Comparison of ENCODE assay signal across 1 cellular context in the genomic region with DNA sequence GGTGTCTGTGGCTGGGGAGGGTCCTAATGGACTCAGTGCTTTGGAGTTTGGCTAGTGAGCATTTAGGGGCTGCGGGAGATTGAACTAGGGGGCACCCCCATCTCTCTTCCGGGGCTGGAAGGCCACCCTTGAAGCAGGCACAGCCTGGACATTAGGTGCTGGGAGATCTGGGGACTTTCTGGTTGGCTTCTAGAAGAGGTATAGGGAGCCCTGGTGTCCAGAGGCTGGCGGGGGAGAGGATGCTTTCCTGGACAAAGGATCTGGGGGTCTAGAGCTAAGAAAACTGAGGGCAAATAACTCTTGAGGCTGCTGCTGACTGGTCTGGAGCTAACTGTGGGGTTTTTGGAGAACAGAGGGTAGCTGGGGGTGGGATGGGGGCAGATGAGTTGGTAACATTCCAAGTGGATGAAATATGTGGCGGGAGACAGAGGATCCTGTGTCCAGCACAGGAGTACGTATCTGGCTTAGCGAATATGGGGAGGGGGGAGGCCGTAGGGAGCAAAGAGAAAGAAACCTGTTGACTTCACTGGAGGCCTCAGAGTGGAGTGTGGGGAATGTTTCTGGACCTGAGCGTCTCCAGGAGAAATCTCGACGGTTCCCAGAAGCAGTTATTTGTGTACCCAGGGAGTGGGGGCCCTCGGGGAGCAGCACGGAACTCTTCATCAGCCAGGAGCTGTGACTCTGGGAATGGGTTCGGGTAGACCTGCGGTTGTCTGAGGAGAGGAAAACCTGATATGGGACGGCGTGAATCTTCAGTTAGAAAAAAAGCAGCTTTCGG.
TF ChIP-seq lines count a peak whose summit lies in the region.

No MANE protein-coding gene starts in this region.

TF ChIP-seq in HEK293, 187 proteins besides CTCF, POLR2A, EP300 and RAD21 (continued from another document and continues in another):
- TF ChIP-seq, protein P1, sequence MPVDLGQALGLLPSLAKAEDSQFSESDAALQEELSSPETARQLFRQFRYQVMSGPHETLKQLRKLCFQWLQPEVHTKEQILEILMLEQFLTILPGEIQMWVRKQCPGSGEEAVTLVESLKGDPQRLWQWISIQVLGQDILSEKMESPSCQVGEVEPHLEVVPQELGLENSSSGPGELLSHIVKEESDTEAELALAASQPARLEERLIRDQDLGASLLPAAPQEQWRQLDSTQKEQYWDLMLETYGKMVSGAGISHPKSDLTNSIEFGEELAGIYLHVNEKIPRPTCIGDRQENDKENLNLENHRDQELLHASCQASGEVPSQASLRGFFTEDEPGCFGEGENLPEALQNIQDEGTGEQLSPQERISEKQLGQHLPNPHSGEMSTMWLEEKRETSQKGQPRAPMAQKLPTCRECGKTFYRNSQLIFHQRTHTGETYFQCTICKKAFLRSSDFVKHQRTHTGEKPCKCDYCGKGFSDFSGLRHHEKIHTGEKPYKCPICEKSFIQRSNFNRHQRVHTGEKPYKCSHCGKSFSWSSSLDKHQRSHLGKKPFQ (tag by site-specific recombination; IDR thresholded peaks at IDR 0.05), result no peak
- TF ChIP-seq ZNF133 (tag by site-specific recombination; IDR thresholded peaks at IDR 0.05) (no peak), BCL11B (tag by site-specific recombination; IDR thresholded peaks at IDR 0.05; ENCODE audit: low read depth) (no peak), ZNF19 (tag by site-specific recombination; IDR thresholded peaks at IDR 0.05; ENCODE audit: low read depth) (no peak), ZNF560 (tag by site-specific recombination; IDR thresholded peaks at IDR 0.05; ENCODE audit: borderline replicate concordance) (no peak), HOXD13 (CRISPR knock-in tag; IDR thresholded peaks at IDR 0.05; ENCODE audit: borderline replicate concordance) (0 out of 2 replicates have a peak, but pooled peaks have one; percentile 52), ZNF202 (tag by site-specific recombination; IDR thresholded peaks at IDR 0.05; ENCODE audit: borderline replicate concordance) (no peak), ZNF473 (tag by site-specific recombination; IDR thresholded peaks at IDR 0.05) (no peak), ZNF2 (tag by site-specific recombination; IDR thresholded peaks at IDR 0.05) (no peak), IKZF3 (tag by site-specific recombination; IDR thresholded peaks at IDR 0.05) (0 out of 2 replicates have a peak, but pooled peaks have one; percentile 8), ZNF175 (tag by site-specific recombination; IDR thresholded peaks at IDR 0.05) (no peak), ZNF610 (tag by site-specific recombination; IDR thresholded peaks at IDR 0.05; ENCODE audit: borderline replicate concordance) (no peak), ZNF530 (tag by site-specific recombination; IDR thresholded peaks at IDR 0.05; ENCODE audit: low read depth) (no peak), MYNN (tag by site-specific recombination; IDR thresholded peaks at IDR 0.05; ENCODE audit: borderline replicate concordance) (no peak), ZNF146 (tag by site-specific recombination; IDR thresholded peaks at IDR 0.05) (no peak), SCRT1 (tag by site-specific recombination; IDR thresholded peaks at IDR 0.05; ENCODE audit: borderline replicate concordance) (peak; percentile 89), ZNF600 (tag by site-specific recombination; IDR thresholded peaks at IDR 0.05) (0 out of 2 replicates have a peak, but pooled peaks have one; percentile 11), SCRT2 (tag by site-specific recombination; IDR thresholded peaks at IDR 0.05) (peak; percentile 97), ZNF555 (tag by site-specific recombination; conservative IDR thresholded peaks at IDR 0.05) (no peak), ZNF548 (tag by site-specific recombination; IDR thresholded peaks at IDR 0.05) (no peak), GLIS2 (tag by site-specific recombination; IDR thresholded peaks at IDR 0.05) (peak; percentile 30; the same call in 1 of the 2 replicates), ZNF138 (tag by site-specific recombination; IDR thresholded peaks at IDR 0.05; ENCODE audit: borderline replicate concordance) (no peak), ZNF16 (tag by site-specific recombination; IDR thresholded peaks at IDR 0.05; ENCODE audit: low read depth) (no peak), ZNF311 (tag by site-specific recombination; IDR thresholded peaks at IDR 0.05; ENCODE audit: borderline replicate concordance) (no peak), ZNF501 (tag by site-specific recombination; IDR thresholded peaks at IDR 0.05) (0 out of 2 replicates have a peak, but pooled peaks have one; percentile 19), ZBTB17 (tag by site-specific recombination; IDR thresholded peaks at IDR 0.05) (peak; percentile 21; the same call in 1 of the 2 replicates), ZNF561 (tag by site-specific recombination; IDR thresholded peaks at IDR 0.05; ENCODE audit: borderline replicate concordance) (peak; percentile 26; the same call in 1 of the 2 replicates), HOXA7 (CRISPR knock-in tag; IDR thresholded peaks at IDR 0.05; ENCODE audit: borderline replicate concordance) (no peak)
- TF ChIP-seq, protein P2, sequence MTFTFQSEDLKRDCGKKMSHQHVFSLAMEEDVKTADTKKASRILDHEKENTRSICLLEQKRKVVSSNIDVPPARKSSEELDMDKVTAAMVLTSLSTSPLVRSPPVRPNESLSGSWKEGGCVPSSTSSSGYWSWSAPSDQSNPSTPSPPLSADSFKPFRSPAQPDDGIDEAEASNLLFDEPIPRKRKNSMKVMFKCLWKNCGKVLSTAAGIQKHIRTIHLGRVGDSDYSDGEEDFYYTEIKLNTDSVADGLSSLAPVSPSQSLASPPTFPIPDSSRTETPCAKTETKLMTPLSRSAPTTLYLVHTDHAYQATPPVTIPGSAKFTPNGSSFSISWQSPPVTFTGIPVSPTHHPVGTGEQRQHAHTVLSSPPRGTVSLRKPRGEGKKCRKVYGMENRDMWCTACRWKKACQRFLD (tag by site-specific recombination; IDR thresholded peaks at IDR 0.05), result no peak
- TF ChIP-seq, protein P3, sequence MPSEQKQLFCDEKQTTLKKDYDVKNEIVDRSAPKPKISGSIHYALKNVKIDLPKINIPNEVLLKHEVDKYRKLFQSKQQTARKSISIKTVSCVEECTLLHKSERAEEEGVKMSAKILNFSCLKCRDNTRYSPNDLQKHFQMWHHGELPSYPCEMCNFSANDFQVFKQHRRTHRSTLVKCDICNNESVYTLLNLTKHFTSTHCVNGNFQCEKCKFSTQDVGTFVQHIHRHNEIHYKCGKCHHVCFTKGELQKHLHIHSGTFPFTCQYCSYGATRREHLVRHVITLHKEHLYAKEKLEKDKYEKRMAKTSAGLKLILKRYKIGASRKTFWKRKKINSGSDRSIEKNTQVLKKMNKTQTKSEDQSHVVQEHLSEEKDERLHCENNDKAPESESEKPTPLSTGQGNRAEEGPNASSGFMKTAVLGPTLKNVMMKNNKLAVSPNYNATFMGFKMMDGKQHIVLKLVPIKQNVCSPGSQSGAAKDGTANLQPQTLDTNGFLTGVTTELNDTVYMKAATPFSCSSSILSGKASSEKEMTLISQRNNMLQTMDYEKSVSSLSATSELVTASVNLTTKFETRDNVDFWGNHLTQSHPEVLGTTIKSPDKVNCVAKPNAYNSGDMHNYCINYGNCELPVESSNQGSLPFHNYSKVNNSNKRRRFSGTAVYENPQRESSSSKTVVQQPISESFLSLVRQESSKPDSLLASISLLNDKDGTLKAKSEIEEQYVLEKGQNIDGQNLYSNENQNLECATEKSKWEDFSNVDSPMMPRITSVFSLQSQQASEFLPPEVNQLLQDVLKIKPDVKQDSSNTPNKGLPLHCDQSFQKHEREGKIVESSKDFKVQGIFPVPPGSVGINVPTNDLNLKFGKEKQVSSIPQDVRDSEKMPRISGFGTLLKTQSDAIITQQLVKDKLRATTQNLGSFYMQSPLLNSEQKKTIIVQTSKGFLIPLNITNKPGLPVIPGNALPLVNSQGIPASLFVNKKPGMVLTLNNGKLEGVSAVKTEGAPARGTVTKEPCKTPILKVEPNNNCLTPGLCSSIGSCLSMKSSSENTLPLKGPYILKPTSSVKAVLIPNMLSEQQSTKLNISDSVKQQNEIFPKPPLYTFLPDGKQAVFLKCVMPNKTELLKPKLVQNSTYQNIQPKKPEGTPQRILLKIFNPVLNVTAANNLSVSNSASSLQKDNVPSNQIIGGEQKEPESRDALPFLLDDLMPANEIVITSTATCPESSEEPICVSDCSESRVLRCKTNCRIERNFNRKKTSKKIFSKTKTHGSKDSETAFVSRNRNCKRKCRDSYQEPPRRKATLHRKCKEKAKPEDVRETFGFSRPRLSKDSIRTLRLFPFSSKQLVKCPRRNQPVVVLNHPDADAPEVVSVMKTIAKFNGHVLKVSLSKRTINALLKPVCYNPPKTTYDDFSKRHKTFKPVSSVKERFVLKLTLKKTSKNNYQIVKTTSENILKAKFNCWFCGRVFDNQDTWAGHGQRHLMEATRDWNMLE (tag by site-specific recombination; conservative IDR thresholded peaks at IDR 0.05; ENCODE audit: low read depth), result no peak
- TF ChIP-seq, protein P4, sequence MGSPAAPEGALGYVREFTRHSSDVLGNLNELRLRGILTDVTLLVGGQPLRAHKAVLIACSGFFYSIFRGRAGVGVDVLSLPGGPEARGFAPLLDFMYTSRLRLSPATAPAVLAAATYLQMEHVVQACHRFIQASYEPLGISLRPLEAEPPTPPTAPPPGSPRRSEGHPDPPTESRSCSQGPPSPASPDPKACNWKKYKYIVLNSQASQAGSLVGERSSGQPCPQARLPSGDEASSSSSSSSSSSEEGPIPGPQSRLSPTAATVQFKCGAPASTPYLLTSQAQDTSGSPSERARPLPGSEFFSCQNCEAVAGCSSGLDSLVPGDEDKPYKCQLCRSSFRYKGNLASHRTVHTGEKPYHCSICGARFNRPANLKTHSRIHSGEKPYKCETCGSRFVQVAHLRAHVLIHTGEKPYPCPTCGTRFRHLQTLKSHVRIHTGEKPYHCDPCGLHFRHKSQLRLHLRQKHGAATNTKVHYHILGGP (tag by site-specific recombination; IDR thresholded peaks at IDR 0.05), result no peak
- TF ChIP-seq, protein P5, sequence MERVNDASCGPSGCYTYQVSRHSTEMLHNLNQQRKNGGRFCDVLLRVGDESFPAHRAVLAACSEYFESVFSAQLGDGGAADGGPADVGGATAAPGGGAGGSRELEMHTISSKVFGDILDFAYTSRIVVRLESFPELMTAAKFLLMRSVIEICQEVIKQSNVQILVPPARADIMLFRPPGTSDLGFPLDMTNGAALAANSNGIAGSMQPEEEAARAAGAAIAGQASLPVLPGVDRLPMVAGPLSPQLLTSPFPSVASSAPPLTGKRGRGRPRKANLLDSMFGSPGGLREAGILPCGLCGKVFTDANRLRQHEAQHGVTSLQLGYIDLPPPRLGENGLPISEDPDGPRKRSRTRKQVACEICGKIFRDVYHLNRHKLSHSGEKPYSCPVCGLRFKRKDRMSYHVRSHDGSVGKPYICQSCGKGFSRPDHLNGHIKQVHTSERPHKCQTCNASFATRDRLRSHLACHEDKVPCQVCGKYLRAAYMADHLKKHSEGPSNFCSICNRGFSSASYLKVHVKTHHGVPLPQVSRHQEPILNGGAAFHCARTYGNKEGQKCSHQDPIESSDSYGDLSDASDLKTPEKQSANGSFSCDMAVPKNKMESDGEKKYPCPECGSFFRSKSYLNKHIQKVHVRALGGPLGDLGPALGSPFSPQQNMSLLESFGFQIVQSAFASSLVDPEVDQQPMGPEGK (tag by site-specific recombination; IDR thresholded peaks at IDR 0.05), result peak; percentile 65
- TF ChIP-seq, protein P6, sequence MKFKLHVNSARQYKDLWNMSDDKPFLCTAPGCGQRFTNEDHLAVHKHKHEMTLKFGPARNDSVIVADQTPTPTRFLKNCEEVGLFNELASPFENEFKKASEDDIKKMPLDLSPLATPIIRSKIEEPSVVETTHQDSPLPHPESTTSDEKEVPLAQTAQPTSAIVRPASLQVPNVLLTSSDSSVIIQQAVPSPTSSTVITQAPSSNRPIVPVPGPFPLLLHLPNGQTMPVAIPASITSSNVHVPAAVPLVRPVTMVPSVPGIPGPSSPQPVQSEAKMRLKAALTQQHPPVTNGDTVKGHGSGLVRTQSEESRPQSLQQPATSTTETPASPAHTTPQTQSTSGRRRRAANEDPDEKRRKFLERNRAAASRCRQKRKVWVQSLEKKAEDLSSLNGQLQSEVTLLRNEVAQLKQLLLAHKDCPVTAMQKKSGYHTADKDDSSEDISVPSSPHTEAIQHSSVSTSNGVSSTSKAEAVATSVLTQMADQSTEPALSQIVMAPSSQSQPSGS (tag by site-specific recombination; IDR thresholded peaks at IDR 0.05; ENCODE audit: low read depth), result no peak
- TF ChIP-seq, protein P7, sequence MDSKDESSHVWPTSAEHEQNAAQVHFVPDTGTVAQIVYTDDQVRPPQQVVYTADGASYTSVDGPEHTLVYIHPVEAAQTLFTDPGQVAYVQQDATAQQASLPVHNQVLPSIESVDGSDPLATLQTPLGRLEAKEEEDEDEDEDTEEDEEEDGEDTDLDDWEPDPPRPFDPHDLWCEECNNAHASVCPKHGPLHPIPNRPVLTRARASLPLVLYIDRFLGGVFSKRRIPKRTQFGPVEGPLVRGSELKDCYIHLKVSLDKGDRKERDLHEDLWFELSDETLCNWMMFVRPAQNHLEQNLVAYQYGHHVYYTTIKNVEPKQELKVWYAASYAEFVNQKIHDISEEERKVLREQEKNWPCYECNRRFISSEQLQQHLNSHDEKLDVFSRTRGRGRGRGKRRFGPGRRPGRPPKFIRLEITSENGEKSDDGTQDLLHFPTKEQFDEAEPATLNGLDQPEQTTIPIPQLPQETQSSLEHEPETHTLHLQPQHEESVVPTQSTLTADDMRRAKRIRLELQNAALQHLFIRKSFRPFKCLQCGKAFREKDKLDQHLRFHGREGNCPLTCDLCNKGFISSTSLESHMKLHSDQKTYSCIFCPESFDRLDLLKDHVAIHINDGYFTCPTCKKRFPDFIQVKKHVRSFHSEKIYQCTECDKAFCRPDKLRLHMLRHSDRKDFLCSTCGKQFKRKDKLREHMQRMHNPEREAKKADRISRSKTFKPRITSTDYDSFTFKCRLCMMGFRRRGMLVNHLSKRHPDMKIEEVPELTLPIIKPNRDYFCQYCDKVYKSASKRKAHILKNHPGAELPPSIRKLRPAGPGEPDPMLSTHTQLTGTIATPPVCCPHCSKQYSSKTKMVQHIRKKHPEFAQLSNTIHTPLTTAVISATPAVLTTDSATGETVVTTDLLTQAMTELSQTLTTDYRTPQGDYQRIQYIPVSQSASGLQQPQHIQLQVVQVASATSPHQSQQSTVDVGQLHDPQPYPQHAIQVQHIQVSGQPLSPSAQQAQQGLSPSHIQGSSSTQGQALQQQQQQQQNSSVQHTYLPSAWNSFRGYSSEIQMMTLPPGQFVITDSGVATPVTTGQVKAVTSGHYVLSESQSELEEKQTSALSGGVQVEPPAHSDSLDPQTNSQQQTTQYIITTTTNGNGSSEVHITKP (tag by site-specific recombination; IDR thresholded peaks at IDR 0.05), result 0 out of 2 replicates have a peak, but pooled peaks have one; percentile 8
- TF ChIP-seq, protein P8, sequence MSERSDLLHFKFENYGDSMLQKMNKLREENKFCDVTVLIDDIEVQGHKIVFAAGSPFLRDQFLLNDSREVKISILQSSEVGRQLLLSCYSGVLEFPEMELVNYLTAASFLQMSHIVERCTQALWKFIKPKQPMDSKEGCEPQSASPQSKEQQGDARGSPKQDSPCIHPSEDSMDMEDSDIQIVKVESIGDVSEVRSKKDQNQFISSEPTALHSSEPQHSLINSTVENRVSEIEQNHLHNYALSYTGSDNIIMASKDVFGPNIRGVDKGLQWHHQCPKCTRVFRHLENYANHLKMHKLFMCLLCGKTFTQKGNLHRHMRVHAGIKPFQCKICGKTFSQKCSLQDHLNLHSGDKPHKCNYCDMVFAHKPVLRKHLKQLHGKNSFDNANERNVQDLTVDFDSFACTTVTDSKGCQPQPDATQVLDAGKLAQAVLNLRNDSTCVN (tag by site-specific recombination; optimal IDR thresholded peaks at IDR 0.05), result peak; percentile 17
- TF ChIP-seq, protein P9, sequence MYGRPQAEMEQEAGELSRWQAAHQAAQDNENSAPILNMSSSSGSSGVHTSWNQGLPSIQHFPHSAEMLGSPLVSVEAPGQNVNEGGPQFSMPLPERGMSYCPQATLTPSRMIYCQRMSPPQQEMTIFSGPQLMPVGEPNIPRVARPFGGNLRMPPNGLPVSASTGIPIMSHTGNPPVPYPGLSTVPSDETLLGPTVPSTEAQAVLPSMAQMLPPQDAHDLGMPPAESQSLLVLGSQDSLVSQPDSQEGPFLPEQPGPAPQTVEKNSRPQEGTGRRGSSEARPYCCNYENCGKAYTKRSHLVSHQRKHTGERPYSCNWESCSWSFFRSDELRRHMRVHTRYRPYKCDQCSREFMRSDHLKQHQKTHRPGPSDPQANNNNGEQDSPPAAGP (tag by site-specific recombination; IDR thresholded peaks at IDR 0.05), result no peak
